9 cellular contexts compared by ENCODE assay signal in the genomic region with DNA sequence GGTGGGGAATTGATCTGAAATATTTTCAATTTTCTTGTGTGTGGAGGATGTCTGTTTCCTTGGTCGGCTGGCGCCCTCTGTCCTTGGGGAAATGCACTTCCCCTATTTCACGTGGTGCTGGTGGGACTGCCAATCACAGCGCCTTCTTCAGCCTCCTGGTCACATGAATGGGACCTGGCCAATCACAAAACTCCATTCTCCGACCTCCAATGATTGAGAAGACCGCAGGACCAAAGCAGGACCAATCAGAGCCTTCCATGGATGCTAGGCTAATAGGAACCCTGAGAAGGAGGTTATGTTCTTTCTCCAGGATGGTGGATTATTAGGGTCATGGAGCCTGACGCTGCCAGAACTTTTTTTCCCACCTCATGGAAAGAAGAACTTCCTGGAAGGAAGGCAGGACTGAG.
DNase-seq lines count a peak whose midpoint lies in the region; ATAC-seq, FAIRE-seq and TF ChIP-seq lines count a peak whose summit lies in the region.
"Had no signal": no experiment of that assay in that cellular context is flagged by ENCODE, and none has a peak within 500 bp of the region (broad histone marks: within the 10 kb centered on the region; RNA-seq: fewer than 3 reads in every experiment).

No MANE protein-coding gene starts in this region.

- no peak overlapping the region for H3K4me2 ChIP-seq in keratinocyte (ENCODE audit: control insufficient read depth, extremely low read depth, insufficient read depth, low read depth, low read length)

- no peak overlapping the region for H3K9ac ChIP-seq in keratinocyte (ENCODE audit: control insufficient read depth, extremely low read depth, insufficient read depth, low read length)

- DNase-seq in COR-L47 (lab: John Stamatoyannopoulos, UW): peak; percentile 37
- DNase-seq in HK-2 (ENCODE audit: unreplicated experiment): peak; percentile 72
- no peak for DNase-seq in keratinocyte (ENCODE audit: low read depth, low spot score)

- H3K4me3 ChIP-seq in keratinocyte (ENCODE audit: control insufficient read depth in 2 of 3, extremely low read depth in 1 of 3, insufficient read depth in 2 of 3, low read depth in 1 of 3, low read length in 3 of 3): no peak overlapping the region
- H3K4me3 ChIP-seq: HAP-1 had no signal

- H3K36me3 ChIP-seq in keratinocyte (ENCODE audit: control insufficient read depth in 2 of 2, extremely low read depth in 1 of 2, insufficient read depth in 2 of 2, low read length in 2 of 2): no peaks in the 10 kb centered on the region
- H3K36me3 ChIP-seq: HAP-1 had no signal

- no peaks in the 10 kb centered on the region for H4K20me1 ChIP-seq in keratinocyte (ENCODE audit: control insufficient read depth, extremely low read depth, insufficient read depth, low read length)

- no peaks in the 10 kb centered on the region for H3K9me1 ChIP-seq in keratinocyte (ENCODE audit: control insufficient read depth, extremely low read depth, insufficient read depth, low read length)

- ATAC-seq in SK-N-SH treated with all-trans-retinoic acid at 6 μM for 48 hours (peak; percentile 67), GM21423 (IDR thresholded peaks at IDR 0.05; ENCODE audit: unreplicated experiment) (no peak), HG02763 (IDR thresholded peaks at IDR 0.05; ENCODE audit: unreplicated experiment) (no peak), HG03135 (IDR thresholded peaks at IDR 0.05; ENCODE audit: unreplicated experiment) (no peak), HG02973 (IDR thresholded peaks at IDR 0.05; ENCODE audit: unreplicated experiment) (no peak)

- H3K4me1 ChIP-seq in keratinocyte (ENCODE audit: control insufficient read depth, extremely low read depth, insufficient read depth, low read length): no peaks in the 10 kb centered on the region
- H3K4me1 ChIP-seq: HAP-1 had no signal

- peak in 2 of 3 experiments; percentile 51 to 70 for TF ChIP-seq CTCF in keratinocyte (optimal IDR thresholded peaks at IDR 0.05 in 1 of 3, IDR thresholded peaks at IDR 0.05 in 1 of 3, conservative IDR thresholded peaks at IDR 0.05 in 1 of 3; ENCODE audit: extremely low read depth in 1 of 3, insufficient read depth in 2 of 3, low read length in 3 of 3)

- no peak for FAIRE-seq in keratinocyte (lab: Jason Lieb, UNC)

- dilution Hi-C loops in keratinocyte (cut with MboI; ENCODE audit: extremely low pct_ligation_motif_present, low sequenced_read_pairs): no loop called here

- H2AFZ ChIP-seq in keratinocyte (ENCODE audit: control insufficient read depth, low read length): no peak overlapping the region

- no peaks in the 10 kb centered on the region for H3K27me3 ChIP-seq in keratinocyte (ENCODE audit: control insufficient read depth, extremely low read depth, insufficient read depth, low read length)

- no peaks in the 10 kb centered on the region for H3K79me2 ChIP-seq in keratinocyte (ENCODE audit: control insufficient read depth, insufficient read depth, low read length)

- H3K9me3 ChIP-seq in keratinocyte (ENCODE audit: control insufficient read depth, low read depth, low read length): no peaks in the 10 kb centered on the region
- H3K9me3 ChIP-seq: HAP-1 had no signal

- no peak overlapping the region for H3K27ac ChIP-seq in keratinocyte (ENCODE audit: control insufficient read depth, insufficient read depth, low read length)

TF ChIP-seq in SK-N-SH treated with all-trans-retinoic acid at 6 μM for 48 hours, 23 proteins besides CTCF, POLR2A, EP300 and RAD21:
- TF ChIP-seq ZC3H10 (CRISPR knock-in tag; IDR thresholded peaks at IDR 0.05): no peak
- TF ChIP-seq, protein P1, sequence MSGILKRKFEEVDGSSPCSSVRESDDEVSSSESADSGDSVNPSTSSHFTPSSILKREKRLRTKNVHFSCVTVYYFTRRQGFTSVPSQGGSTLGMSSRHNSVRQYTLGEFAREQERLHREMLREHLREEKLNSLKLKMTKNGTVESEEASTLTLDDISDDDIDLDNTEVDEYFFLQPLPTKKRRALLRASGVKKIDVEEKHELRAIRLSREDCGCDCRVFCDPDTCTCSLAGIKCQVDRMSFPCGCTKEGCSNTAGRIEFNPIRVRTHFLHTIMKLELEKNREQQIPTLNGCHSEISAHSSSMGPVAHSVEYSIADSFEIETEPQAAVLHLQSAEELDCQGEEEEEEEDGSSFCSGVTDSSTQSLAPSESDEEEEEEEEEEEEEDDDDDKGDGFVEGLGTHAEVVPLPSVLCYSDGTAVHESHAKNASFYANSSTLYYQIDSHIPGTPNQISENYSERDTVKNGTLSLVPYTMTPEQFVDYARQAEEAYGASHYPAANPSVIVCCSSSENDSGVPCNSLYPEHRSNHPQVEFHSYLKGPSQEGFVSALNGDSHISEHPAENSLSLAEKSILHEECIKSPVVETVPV (CRISPR knock-in tag; IDR thresholded peaks at IDR 0.05): no peak
- TF ChIP-seq GLIS3 (CRISPR knock-in tag; IDR thresholded peaks at IDR 0.05): no peak
- TF ChIP-seq BACH2 (CRISPR knock-in tag; IDR thresholded peaks at IDR 0.05; ENCODE audit: borderline replicate concordance): no peak
- TF ChIP-seq TCF4 (CRISPR knock-in tag; IDR thresholded peaks at IDR 0.05; ENCODE audit: borderline replicate concordance): no peak
- no peak for TF ChIP-seq ESRRG (CRISPR knock-in tag; IDR thresholded peaks at IDR 0.05)
- TF ChIP-seq SNAI2 (CRISPR knock-in tag; IDR thresholded peaks at IDR 0.05): no peak
